16 cellular contexts compared by ENCODE assay signal in the genomic region with DNA sequence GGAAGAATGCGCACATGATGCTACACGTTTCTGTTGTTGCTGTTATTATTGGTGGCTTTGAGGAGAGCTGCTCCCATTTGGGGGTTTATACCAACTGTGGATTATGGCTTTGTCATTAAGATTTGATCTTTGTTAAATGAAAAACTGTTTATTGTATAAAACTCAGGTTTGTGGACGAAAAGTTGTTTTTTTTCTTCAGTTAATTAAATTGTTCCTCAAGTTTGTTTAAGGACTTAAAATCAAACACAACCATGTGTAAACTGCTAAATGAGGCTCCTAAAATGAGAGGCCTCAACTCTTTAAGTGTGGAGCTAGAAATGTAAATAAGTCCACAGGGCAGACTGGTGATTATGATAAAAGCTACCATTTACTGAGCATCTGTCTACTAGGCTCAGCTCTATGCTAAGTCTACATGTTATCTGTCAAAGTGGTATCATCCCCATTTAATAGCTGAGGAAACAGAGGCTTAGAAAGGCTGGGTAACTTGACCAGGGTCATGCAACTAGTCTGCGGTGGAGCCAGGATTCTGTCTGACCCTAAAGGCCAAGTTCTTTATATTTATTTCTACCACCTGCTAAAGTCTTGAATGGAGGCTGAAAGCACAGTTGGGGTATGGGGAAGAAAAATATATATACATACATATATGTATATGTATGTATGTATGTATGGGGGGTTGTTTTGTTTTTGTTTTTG. TPM values are rescaled to one million over a fixed set of nuclear protein-coding genes. Genes with fewer than 3 reads are reported as not detected.
A peak's percentile ranks its signal among the peaks of the same experiment; 100 is the strongest.
DNase-seq lines count a peak whose midpoint lies in the region; ATAC-seq, FAIRE-seq and TF ChIP-seq lines count a peak whose summit lies in the region.
"Had no signal": no experiment of that assay in that cellular context is flagged by ENCODE, and none has a peak within 500 bp of the region (broad histone marks: within the 10 kb centered on the region; RNA-seq: fewer than 3 reads in every experiment).

No MANE protein-coding gene starts in this region.

- peak in 1 of 2 experiments; percentile 73 for DNase-seq in SJCRH30
- DNase-seq in progenitor cell of endocrine pancreas (ENCODE audit: low spot score, unreplicated experiment): no peak
- DNase-seq in GM19239 (ENCODE audit: insufficient read length, low spot score): no peak
- DNase-seq in activated CD8-positive, alpha-beta memory T cell treated with anti-CD3 and anti-CD28 coated beads, Interleukin-2, amount 10 ng/mL, durations not matched to agents 7 days and 5 days: no peak
- no peak for DNase-seq in Peyer's patch
- DNase-seq: activated naive CD4-positive, alpha-beta T cell treated with anti-CD3 and anti-CD28 coated beads for 36 hours; effector CD4-positive, alpha-beta T cell; immature natural killer cell had no signal

- POLR2A ChIA-PET in HEK293 (lab: Yijun Ruan, JAX): no interaction called here

- peaks cover 21% of the 10 kb centered on the region for H3K4me1 Mint-ChIP-seq in progenitor cell of endocrine pancreas (ENCODE audit: low read depth)
- H3K4me1 Mint-ChIP-seq in activated CD8-positive, alpha-beta memory T cell treated with anti-CD3 and anti-CD28 coated beads, Interleukin-2, amount 10 ng/mL, durations not matched to agents 7 days and 5 days: no peaks in the 10 kb centered on the region

- H3K9me3 ChIP-seq in HEK293 (ENCODE audit: control insufficient read depth, insufficient read depth, low read depth, low read length) (no peaks in the 10 kb centered on the region), SJCRH30 (replicated peaks) (no peaks in the 10 kb centered on the region), iPS-15b (ENCODE audit: control insufficient read depth, insufficient read depth, low read length) (no peaks in the 10 kb centered on the region), Peyer's patch (no peaks in the 10 kb centered on the region)
- H3K9me3 ChIP-seq: body of pancreas had no signal

- TF ChIP-seq CTCF in HEK293 (tag by site-specific recombination; IDR thresholded peaks at IDR 0.05) (no peak), progenitor cell of endocrine pancreas (IDR thresholded peaks at IDR 0.05; ENCODE audit: unreplicated experiment) (no peak), Peyer's patch (IDR thresholded peaks at IDR 0.05) (no peak)

- peaks cover 0 to 11% of the 10 kb centered on the region in 2 experiments; a peak in 1 of 3 replicates for H3K36me3 ChIP-seq in HEK293 (ENCODE audit: control insufficient read depth in 2 of 2, insufficient read depth in 1 of 2, low read length in 2 of 2)
- H3K36me3 ChIP-seq in SJCRH30: peaks cover 68% of the 10 kb centered on the region
- peaks cover 19% of the 10 kb centered on the region for H3K36me3 ChIP-seq in iPS-15b (ENCODE audit: control insufficient read depth, insufficient read depth, low read length)
- no peaks in the 10 kb centered on the region for H3K36me3 ChIP-seq in Peyer's patch

- H3K27ac Mint-ChIP-seq in progenitor cell of endocrine pancreas: peak overlapping the region; percentile 59
- H3K27ac Mint-ChIP-seq in activated CD8-positive, alpha-beta memory T cell treated with anti-CD3 and anti-CD28 coated beads, Interleukin-2, amount 10 ng/mL, durations not matched to agents 7 days and 5 days: no peak overlapping the region
- H3K27ac Mint-ChIP-seq: activated naive CD4-positive, alpha-beta T cell treated with anti-CD3 and anti-CD28 coated beads for 36 hours; immature natural killer cell; T-helper 1 cell treated with Interleukin-12 subunit alpha and Interleukin-12 subunit beta and Interleukin-4 antibody, amounts not matched to agents 30 μg/mL and 1 μg/mL, for 36 hours had no signal

- peaks cover 8% of the 10 kb centered on the region for H3K4me1 ChIP-seq in HEK293 (ENCODE audit: control insufficient read depth, insufficient read depth, low read length)
- H3K4me1 ChIP-seq in SJCRH30: peaks cover 13% of the 10 kb centered on the region
- no peaks in the 10 kb centered on the region for H3K4me1 ChIP-seq in iPS-15b (ENCODE audit: control insufficient read depth, insufficient read depth, low read length)
- peaks cover 0 to 44% (median 0%) of the 10 kb centered on the region in 4 donors for H3K4me1 ChIP-seq in Peyer's patch

- no peak for FAIRE-seq in GM19239 (lab: Jason Lieb, UNC)

- H3K27me3 ChIP-seq in SJCRH30: no peaks in the 10 kb centered on the region
- no peaks in the 10 kb centered on the region for H3K27me3 ChIP-seq in iPS-15b (ENCODE audit: control insufficient read depth, insufficient read depth, low read length)
- H3K27me3 ChIP-seq in Peyer's patch: peaks cover 0 to 5% of the 10 kb centered on the region in 2 donors

- H3K4me3 ChIP-seq in HEK293 (ENCODE audit: low read depth, low read length) (no peak overlapping the region), SJCRH30 (peak overlapping the region; percentile 83), iPS-15b (ENCODE audit: low read depth, low read length) (peak overlapping the region; percentile 80), Peyer's patch (no peak overlapping the region)
- H3K4me3 ChIP-seq: body of pancreas had no signal

- H3K27ac ChIP-seq in HEK293 (ENCODE audit: extremely low read depth, low read depth, low read length) (no peak overlapping the region), SJCRH30 (peak overlapping the region; percentile 93), Peyer's patch (no peak overlapping the region)
- H3K27ac ChIP-seq: body of pancreas, HL-60, parathyroid adenoma had no signal

- peaks cover 14% of the 10 kb centered on the region for H3K36me3 Mint-ChIP-seq in progenitor cell of endocrine pancreas (ENCODE audit: insufficient read depth)
- no peaks in the 10 kb centered on the region for H3K36me3 Mint-ChIP-seq in activated CD8-positive, alpha-beta memory T cell treated with anti-CD3 and anti-CD28 coated beads, Interleukin-2, amount 10 ng/mL, durations not matched to agents 7 days and 5 days
- H3K36me3 Mint-ChIP-seq: immature natural killer cell had no signal

- no peaks in the 10 kb centered on the region for H3K9me3 Mint-ChIP-seq in progenitor cell of endocrine pancreas (ENCODE audit: low read depth)
- no peaks in the 10 kb centered on the region for H3K9me3 Mint-ChIP-seq in activated CD8-positive, alpha-beta memory T cell treated with anti-CD3 and anti-CD28 coated beads, Interleukin-2, amount 10 ng/mL, durations not matched to agents 7 days and 5 days (ENCODE audit: low read depth)
- H3K9me3 Mint-ChIP-seq: activated naive CD4-positive, alpha-beta T cell treated with anti-CD3 and anti-CD28 coated beads for 36 hours; immature natural killer cell; T-helper 1 cell treated with Interleukin-12 subunit alpha and Interleukin-12 subunit beta and Interleukin-4 antibody, amounts not matched to agents 30 μg/mL and 1 μg/mL, for 36 hours had no signal

- H3K27me3 Mint-ChIP-seq in progenitor cell of endocrine pancreas: no peaks in the 10 kb centered on the region
- H3K27me3 Mint-ChIP-seq in activated CD8-positive, alpha-beta memory T cell treated with anti-CD3 and anti-CD28 coated beads, Interleukin-2, amount 10 ng/mL, durations not matched to agents 7 days and 5 days: peaks cover 46% of the 10 kb centered on the region

- no peak for ATAC-seq in activated CD8-positive, alpha-beta memory T cell treated with anti-CD3 and anti-CD28 coated beads, Interleukin-2, amount 10 ng/mL, durations not matched to agents 7 days and 5 days
- ATAC-seq: activated CD4-positive, CD25-positive, alpha-beta regulatory T cell treated with anti-CD3 and anti-CD28 coated beads, Interleukin-2, amount 50 U/mL, for 24 hours; body of pancreas had no signal

- CTCF ChIA-PET in HEK293 (lab: Yijun Ruan, JAX): interaction anchor here (0.6 to 1.2 kb wide), 8 partner anchors 9 to 543 kb away, joined by 3 to 4 read pairs (median 3); no protein-coding TSS in a partner anchor
- CTCF ChIA-PET in activated CD8-positive, alpha-beta memory T cell treated with anti-CD3 and anti-CD28 coated beads, Interleukin-2, amount 10 ng/mL, durations not matched to agents 7 days and 5 days (lab: Charles Lee): no interaction called here

- peak overlapping the region; percentile 85 for H3K4me3 Mint-ChIP-seq in progenitor cell of endocrine pancreas (ENCODE audit: low read depth)
- no peak overlapping the region for H3K4me3 Mint-ChIP-seq in activated CD8-positive, alpha-beta memory T cell treated with anti-CD3 and anti-CD28 coated beads, Interleukin-2, amount 10 ng/mL, durations not matched to agents 7 days and 5 days
- H3K4me3 Mint-ChIP-seq: activated naive CD4-positive, alpha-beta T cell treated with anti-CD3 and anti-CD28 coated beads for 36 hours; T-helper 1 cell treated with Interleukin-12 subunit alpha and Interleukin-12 subunit beta and Interleukin-4 antibody, amounts not matched to agents 30 μg/mL and 1 μg/mL, for 36 hours had no signal

- no peak overlapping the region for H3K9ac ChIP-seq in iPS-15b (ENCODE audit: low read depth, low read length)
- H3K9ac ChIP-seq: parathyroid adenoma had no signal

- TF ChIP-seq POLR2A in Peyer's patch (IDR thresholded peaks at IDR 0.05): no peak

TF ChIP-seq in HEK293, 187 proteins besides CTCF, POLR2A, EP300 and RAD21:
- TF ChIP-seq ZNF341 (tag by site-specific recombination; IDR thresholded peaks at IDR 0.05; ENCODE audit: low read depth): 0 out of 2 replicates have a peak, but pooled peaks have one; percentile 9
- no peak for TF ChIP-seq ZNF138 (tag by site-specific recombination; IDR thresholded peaks at IDR 0.05; ENCODE audit: borderline replicate concordance)
- TF ChIP-seq ZSCAN30 (tag by site-specific recombination; IDR thresholded peaks at IDR 0.05): no peak
- no peak for TF ChIP-seq ZFP37 (tag by site-specific recombination; IDR thresholded peaks at IDR 0.05)

RNA-seq across cellular contexts. Expression of a gene that starts 4.1 kb away (rescaled TPM):
- 185 and 190 TPM in 2 replicates for total RNA-seq in SJCRH30 (2014; rRNA removed; shearing (Covaris generic))
- total RNA-seq in progenitor cell of endocrine pancreas (15.5 and 17.6 TPM in 2 replicates), Peyer's patch (1 to 10 TPM in 3 of 4 donors, under 1 TPM in 1; 0.94 to 5.0 (median 3.3) TPM)
- total RNA-seq in activated CD8-positive, alpha-beta memory T cell treated with anti-CD3 and anti-CD28 coated beads, Interleukin-2, amount 10 ng/mL, durations not matched to agents 7 days and 5 days: not detected
- total RNA-seq: body of pancreas, LHCN-M2 had no signal

Comparison
In these comparisons a context has a peak if more than half of its experiments do, and no peak if none do; other contexts are left out.
1. H3K4me3 ChIP-seq: peak in SJCRH30 (single experiment) and iPS-15b (single experiment); none in HEK293 (single experiment) and Peyer's patch (0 of 4).